ENCODE assay signal across 8 cellular contexts in the genomic region with DNA sequence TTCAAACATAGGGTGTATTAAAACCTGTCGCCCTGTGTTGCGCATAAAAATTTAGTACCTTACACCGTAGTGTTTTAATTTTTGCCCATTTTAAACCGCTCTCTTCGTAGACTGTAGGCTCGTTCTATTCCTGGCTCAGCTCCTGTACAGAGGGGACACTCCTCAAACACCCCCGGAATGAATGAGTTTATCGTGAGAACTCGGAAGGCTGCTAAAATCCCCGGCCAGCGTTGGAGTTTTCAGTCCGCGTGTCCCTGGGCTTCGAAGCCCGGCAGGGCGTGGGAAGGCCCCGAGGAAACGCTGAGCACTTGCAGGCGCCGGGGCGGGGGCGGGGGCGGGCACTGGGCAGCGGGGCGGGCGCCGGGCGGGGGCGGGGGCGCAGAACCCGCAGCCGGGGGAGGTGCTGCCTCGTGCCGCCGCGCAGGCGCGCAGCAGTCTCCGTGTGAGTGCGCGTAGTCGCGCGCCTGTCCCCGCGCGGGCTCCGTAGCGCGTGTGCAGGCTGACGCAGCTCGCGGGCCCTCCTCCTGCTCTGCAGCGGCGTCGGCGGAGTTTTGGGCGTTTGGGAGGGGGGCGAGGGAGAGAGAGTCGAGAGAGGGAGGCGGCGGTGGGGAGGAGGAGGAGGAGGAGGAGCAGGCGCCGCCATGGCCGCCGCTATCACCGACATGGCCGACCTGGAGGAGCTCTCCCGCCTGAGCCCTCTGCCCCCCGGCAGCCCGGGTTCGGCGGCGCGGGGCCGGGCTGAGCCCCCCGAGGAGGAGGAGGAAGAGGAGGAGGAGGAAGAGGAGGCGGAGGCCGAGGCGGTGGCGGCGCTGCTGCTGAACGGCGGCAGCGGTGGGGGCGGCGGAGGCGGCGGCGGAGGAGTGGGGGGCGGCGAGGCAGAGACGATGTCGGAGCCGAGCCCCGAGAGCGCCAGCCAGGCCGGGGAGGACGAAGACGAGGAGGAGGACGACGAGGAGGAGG. TPM values are rescaled to one million over a fixed set of nuclear protein-coding genes. Genes with fewer than 3 reads are reported as not detected.
DNase-seq lines count a peak whose midpoint lies in the region; ATAC-seq and TF ChIP-seq lines count a peak whose summit lies in the region.

Gene AEBP2, plus strand, starts transcription at position 434 of the 960 bp plus-strand sequence. Its CDS starts 208 bp downstream, at position 642.

- H3K9me3 ChIP-seq in CD8-positive, alpha-beta T cell (ENCODE audit: low read length), result no peaks in the 10 kb centered on the region
- H3K9me3 ChIP-seq in mesenchymal stem cell (ENCODE audit: control insufficient read depth, low read length), result no peaks in the 10 kb centered on the region

- peak within 1 kb of the TSS; percentile 39 for H3K4me2 ChIP-seq in mesenchymal stem cell (ENCODE audit: low read length, poor library complexity, severe bottlenecking)

- H3K4me1 Mint-ChIP-seq in CD8-positive, alpha-beta T cell (ENCODE audit: low read depth), result peaks cover 45% of the 10 kb centered on the region
- peaks cover 16 to 41% of the 10 kb centered on the region in 2 donors for H3K4me1 Mint-ChIP-seq in effector memory CD8-positive, alpha-beta T cell (ENCODE audit: low read depth in 2 of 2)

- H2BK15ac ChIP-seq in mesenchymal stem cell (ENCODE audit: low read depth, poor library complexity, severe bottlenecking), result peak within 1 kb of the TSS; percentile 99

- H2BK12ac ChIP-seq in mesenchymal stem cell (ENCODE audit: low read length in 2 of 2), result peak within 1 kb of the TSS in 1 of 2 experiments; percentile 98

- no peaks in the 10 kb centered on the region for H3K36me3 ChIP-seq in CD8-positive, alpha-beta T cell (ENCODE audit: insufficient read depth, low read length)
- peaks cover 0 to 7% of the 10 kb centered on the region in 2 experiments for H3K36me3 ChIP-seq in mesenchymal stem cell (ENCODE audit: control insufficient read depth in 1 of 2, insufficient read depth in 2 of 2, low read depth in 1 of 2, low read length in 2 of 2)

- POLR2A ChIA-PET in CD8-positive, alpha-beta T cell (lab: Charles Lee), result interaction anchor here (1.0 kb wide), 2 partner anchors 11 to 69 kb away, joined by 3 read pairs; no protein-coding TSS in a partner anchor

- 9% methylated on average over 47 of the region's 102 CpGs for WGBS in mesenchymal stem cell

- H3K4me1 ChIP-seq in CD8-positive, alpha-beta T cell (ENCODE audit: insufficient read depth, low read length), result peaks cover 33% of the 10 kb centered on the region
- peaks cover 4% of the 10 kb centered on the region for H3K4me1 ChIP-seq in mesenchymal stem cell (ENCODE audit: control insufficient read depth, insufficient read depth, low read depth, low read length)

- H3K36me3 Mint-ChIP-seq in CD8-positive, alpha-beta T cell, result peaks cover 19% of the 10 kb centered on the region
- peaks cover 30% of the 10 kb centered on the region for H3K36me3 Mint-ChIP-seq in effector memory CD8-positive, alpha-beta T cell (ENCODE audit: insufficient read depth)

- peak; percentile 88 for ATAC-seq in CD8-positive, alpha-beta T cell
- peak; percentile 77 for ATAC-seq in GM19455 (IDR thresholded peaks at IDR 0.05; ENCODE audit: unreplicated experiment)
- peak; percentile 87 for ATAC-seq in effector memory CD8-positive, alpha-beta T cell (replicated peaks)

- no peaks in the 10 kb centered on the region for H3K27me3 ChIP-seq in CD8-positive, alpha-beta T cell (ENCODE audit: insufficient read depth, low read length)
- no peaks in the 10 kb centered on the region for H3K27me3 ChIP-seq in mesenchymal stem cell (ENCODE audit: control insufficient read depth in 1 of 2, insufficient read depth in 1 of 2, low read length in 2 of 2)

- H3K18ac ChIP-seq in mesenchymal stem cell (ENCODE audit: low read depth in 1 of 2, low read length in 2 of 2), result peak within 1 kb of the TSS; percentile 94 to 98

- intact Hi-C loops in CD8-positive, alpha-beta T cell (cut with DNase I, micrococcal nuclease), result loop anchor here (1.0 to 10.0 kb wide), 4 partner anchors 10 to 1995 kb away; partner anchors contain the start of gene PYROXD1 (in 1 of the 2)

- peak within 1 kb of the TSS; percentile 76 for H2AK5ac ChIP-seq in mesenchymal stem cell (ENCODE audit: low read length, severe bottlenecking)

- peak within 1 kb of the TSS; percentile 96 for H4K8ac ChIP-seq in mesenchymal stem cell (ENCODE audit: low read length)

- H3K4me3 Mint-ChIP-seq in CD8-positive, alpha-beta T cell, result peak within 1 kb of the TSS; percentile 99
- peak within 1 kb of the TSS; percentile 99 to 100 for H3K4me3 Mint-ChIP-seq in effector memory CD8-positive, alpha-beta T cell

- no peak for TF ChIP-seq CTCF in CD8-positive, alpha-beta T cell (IDR thresholded peaks at IDR 0.05)

- peak within 1 kb of the TSS in 1 of 2 experiments; percentile 99 for H3K23ac ChIP-seq in mesenchymal stem cell (ENCODE audit: low read length in 2 of 2)

- peak within 1 kb of the TSS; percentile 90 for H2BK5ac ChIP-seq in mesenchymal stem cell (ENCODE audit: low read depth, low read length, poor library complexity, severe bottlenecking)

- H3K27ac Mint-ChIP-seq in CD8-positive, alpha-beta T cell, result peak within 1 kb of the TSS; percentile 99
- peak within 1 kb of the TSS; percentile 98 to 99 for H3K27ac Mint-ChIP-seq in effector memory CD8-positive, alpha-beta T cell

- peak within 1 kb of the TSS; percentile 57 to 100 for H3K14ac ChIP-seq in mesenchymal stem cell (ENCODE audit: low read length in 2 of 2)

- H4K91ac ChIP-seq in mesenchymal stem cell (ENCODE audit: low read length), result peak within 1 kb of the TSS; percentile 97

- H3K9me3 Mint-ChIP-seq in CD8-positive, alpha-beta T cell, result peaks cover 3% of the 10 kb centered on the region
- no peaks in the 10 kb centered on the region for H3K9me3 Mint-ChIP-seq in effector memory CD8-positive, alpha-beta T cell

- CTCF ChIA-PET in CD8-positive, alpha-beta T cell (lab: Charles Lee), result no interaction called here

- peak within 1 kb of the TSS; percentile 86 for H2AFZ ChIP-seq in mesenchymal stem cell (ENCODE audit: low read depth, low read length)

- DNase-seq in CD8-positive, alpha-beta T cell, result peak; percentile 90 to 97 (median 92)
- peak; percentile 93 for DNase-seq in HK-2 (ENCODE audit: unreplicated experiment)
- DNase-seq in NOMO-1 (lab: John Stamatoyannopoulos, UW; ENCODE audit: unreplicated experiment in 2 of 2), result peak; percentile 90 to 95
- DNase-seq in activated CD8-positive, alpha-beta memory T cell treated with anti-CD3 and anti-CD28 coated beads for 4 hours (ENCODE audit: low read depth in 2 of 2), result peak; percentile 78 to 87
- peak; percentile 90 for DNase-seq in effector memory CD8-positive, alpha-beta T cell
- DNase-seq in mesenchymal stem cell, result peak; percentile 95
- peak; percentile 67 for DNase-seq in stimulated activated CD8-positive, alpha-beta memory T cell treated with anti-CD3 and anti-CD28 coated beads, Interleukin-12 subunit alpha, Interleukin-12 subunit beta, amount 100 ng/mL, for 24 hours (ENCODE audit: extremely low read depth)

- H3K27ac ChIP-seq in CD8-positive, alpha-beta T cell (ENCODE audit: low read depth, low read length), result peak within 1 kb of the TSS; percentile 80
- H3K27ac ChIP-seq in mesenchymal stem cell (ENCODE audit: low read length, poor library complexity, severe bottlenecking), result peak within 1 kb of the TSS; percentile 56

- peak within 1 kb of the TSS; percentile 69 for H3K4me3 ChIP-seq in CD8-positive, alpha-beta T cell (ENCODE audit: low read depth, low read length)
- peak within 1 kb of the TSS; percentile 90 to 100 for H3K4me3 ChIP-seq in mesenchymal stem cell (ENCODE audit: insufficient read depth in 1 of 2, low read depth in 1 of 2, low read length in 2 of 2)

- H3K9ac ChIP-seq in mesenchymal stem cell (ENCODE audit: low read length), result peak within 1 kb of the TSS; percentile 93

- peak within 1 kb of the TSS; percentile 94 for H2BK120ac ChIP-seq in mesenchymal stem cell (ENCODE audit: low read depth, low read length)

- H3K27me3 Mint-ChIP-seq in CD8-positive, alpha-beta T cell (ENCODE audit: low read depth), result no peaks in the 10 kb centered on the region
- H3K27me3 Mint-ChIP-seq in effector memory CD8-positive, alpha-beta T cell, result no peaks in the 10 kb centered on the region

- H3K79me1 ChIP-seq in mesenchymal stem cell (replicated peaks; ENCODE audit: low read length, poor library complexity, severe bottlenecking), result no peaks in the 10 kb centered on the region

- peak within 1 kb of the TSS; percentile 98 to 100 for H3K4ac ChIP-seq in mesenchymal stem cell (ENCODE audit: low read depth in 1 of 2, low read length in 2 of 2)

RNA-seq across cellular contexts. Expression of gene AEBP2, which starts in this region (rescaled TPM):
- 10 to 100 TPM; 54.0 to 57.9 TPM for total RNA-seq in CD8-positive, alpha-beta T cell
- 30.7 TPM for polyA plus RNA-seq in mesenchymal stem cell (2013, experiment 1 of 2)
- 32.7 TPM for polyA plus RNA-seq in mesenchymal stem cell (2013, experiment 2 of 2)

Comparison
In these comparisons a context has a peak if more than half of its experiments do, and no peak if none do; other contexts are left out.
1. Peak in every context shown above with its lines: DNase-seq, ATAC-seq, H3K4me3 ChIP-seq and H3K27ac ChIP-seq.